8 cellular contexts compared by ENCODE assay signal in genomic region chr14:50830932-50831703, GRCh38. TPM values are rescaled to one million over a fixed set of nuclear protein-coding genes. Genes with fewer than 3 reads are reported as not detected.
A peak's percentile ranks its signal among the peaks of the same experiment; 100 is the strongest.
DNase-seq lines count a peak whose midpoint lies in the region; ATAC-seq and TF ChIP-seq lines count a peak whose summit lies in the region.

NIN (minus strand) TSS chr14:50831162; CDS start chr14:50822056, 9,106 bp downstream.

- intact Hi-C loops in testis (cut with DNase I; ENCODE audit: low total_unique reads) = no loop called here

- ATAC-seq in GM21723 (IDR thresholded peaks at IDR 0.05; ENCODE audit: unreplicated experiment) = peak; percentile 83
- ATAC-seq in gastroesophageal sphincter = peak; percentile 98

- WGBS in gastroesophageal sphincter (ENCODE audit: low coverage in 1 of 2), 2 donors = no CpG with 5 or more reads among the region's 96 CpGs
- whole genome bisulfite sequencing in testis, 2 donors = 0 to 1% methylated on average over 4 to 49 of the region's 96 CpGs

- H3K27ac ChIP-seq in DOHH2 (ENCODE audit: low read depth, low read length) (peak within 1 kb of the TSS; percentile 53), KMS-11 (no peak within 1 kb of the TSS), SJCRH30 (peak within 1 kb of the TSS; percentile 46; the same call in 1 of the 2 replicates), gastroesophageal sphincter (peak within 1 kb of the TSS; percentile 65 to 96 (median 94)), neutrophil (peak within 1 kb of the TSS; percentile 97), testis (peak within 1 kb of the TSS; percentile 35 to 85)

- H3K4me1 ChIP-seq in DOHH2 (ENCODE audit: control insufficient read depth, low read length) = peaks cover 48% of the 10 kb centered on the region
- H3K4me1 ChIP-seq in KMS-11 (ENCODE audit: low read depth, poor library complexity, severe bottlenecking) = peaks cover 9% of the 10 kb centered on the region
- H3K4me1 ChIP-seq in SJCRH30 = no peaks in the 10 kb centered on the region
- H3K4me1 ChIP-seq in gastroesophageal sphincter = peaks cover 0 to 39% (median 7%) of the 10 kb centered on the region in 3 donors
- H3K4me1 ChIP-seq in neutrophil (ENCODE audit: control insufficient read depth in 1 of 2, insufficient read depth in 1 of 2, low read depth in 1 of 2, low read length in 1 of 2) = peaks cover 54 to 55% of the 10 kb centered on the region in 2 experiments
- no peaks in the 10 kb centered on the region for H3K4me1 ChIP-seq in testis

- peak; percentile 42 to 68 for TF ChIP-seq POLR2A in gastroesophageal sphincter (IDR thresholded peaks at IDR 0.05)
- TF ChIP-seq POLR2A in testis (IDR thresholded peaks at IDR 0.05) = no peak

- no peaks in the 10 kb centered on the region for H3K9me2 ChIP-seq in DOHH2 (replicated peaks; ENCODE audit: control insufficient read depth, low read length)

- H3K9me3 ChIP-seq in DOHH2 (ENCODE audit: control insufficient read depth, insufficient read depth, low read length) (no peaks in the 10 kb centered on the region), SJCRH30 (replicated peaks) (no peaks in the 10 kb centered on the region), gastroesophageal sphincter (no peaks in the 10 kb centered on the region), neutrophil (no peaks in the 10 kb centered on the region), testis (no peaks in the 10 kb centered on the region)

- DNase-seq in SJCRH30 (peak; percentile 64 to 79), testis (peak; percentile 59)
- DNase-seq in activated naive CD4-positive, alpha-beta T cell (lab: John Stamatoyannopoulos, UW) = peak; percentile 34 to 73 (median 38)

- no peak for TF ChIP-seq EP300 in gastroesophageal sphincter (IDR thresholded peaks at IDR 0.05)

- H3K4me3 ChIP-seq in DOHH2 (ENCODE audit: low read length) = peak within 1 kb of the TSS; percentile 83
- no peak within 1 kb of the TSS for H3K4me3 ChIP-seq in KMS-11 (IDR thresholded peaks at IDR 0.05; ENCODE audit: insufficient read depth, low read depth, low read length)
- peak within 1 kb of the TSS; percentile 96 for H3K4me3 ChIP-seq in SJCRH30
- H3K4me3 ChIP-seq in gastroesophageal sphincter = peak within 1 kb of the TSS; percentile 77 to 98
- peak within 1 kb of the TSS; percentile 69 to 92 for H3K4me3 ChIP-seq in neutrophil (ENCODE audit: low read depth in 1 of 2, low read length in 1 of 2)
- H3K4me3 ChIP-seq in testis = peak within 1 kb of the TSS; percentile 70 to 80

- H4K20me1 ChIP-seq in DOHH2 (ENCODE audit: control insufficient read depth, insufficient read depth, low read depth, low read length) (peaks cover 11% of the 10 kb centered on the region; the same call in 1 of the 2 replicates), KMS-11 (ENCODE audit: insufficient read depth) (no peaks in the 10 kb centered on the region)

- H3K27me3 ChIP-seq in DOHH2 (ENCODE audit: control insufficient read depth, low read length) = no peaks in the 10 kb centered on the region
- no peaks in the 10 kb centered on the region for H3K27me3 ChIP-seq in KMS-11 (ENCODE audit: insufficient read depth, low read depth)
- no peaks in the 10 kb centered on the region for H3K27me3 ChIP-seq in SJCRH30
- H3K27me3 ChIP-seq in gastroesophageal sphincter = no peaks in the 10 kb centered on the region
- H3K27me3 ChIP-seq in neutrophil = no peaks in the 10 kb centered on the region
- no peaks in the 10 kb centered on the region for H3K27me3 ChIP-seq in testis

- H2AFZ ChIP-seq in KMS-11 (ENCODE audit: low read depth) = peak within 1 kb of the TSS; percentile 86

- peaks cover 26% of the 10 kb centered on the region for H3K36me3 ChIP-seq in DOHH2 (ENCODE audit: control insufficient read depth, low read length)
- no peaks in the 10 kb centered on the region for H3K36me3 ChIP-seq in KMS-11 (ENCODE audit: insufficient read depth)
- no peaks in the 10 kb centered on the region for H3K36me3 ChIP-seq in SJCRH30
- H3K36me3 ChIP-seq in gastroesophageal sphincter = no peaks in the 10 kb centered on the region
- H3K36me3 ChIP-seq in neutrophil = peaks cover 11% of the 10 kb centered on the region
- H3K36me3 ChIP-seq in testis (ENCODE audit: low read depth, missing control alignments) = no peaks in the 10 kb centered on the region

- no peaks in the 10 kb centered on the region; the same call in 1 of the 2 replicates for H3F3A ChIP-seq in DOHH2 (ENCODE audit: control insufficient read depth, insufficient read depth)

- TF ChIP-seq CTCF in DOHH2 (IDR thresholded peaks at IDR 0.05; ENCODE audit: low read depth, low read length, poor library complexity, severe bottlenecking) = no peak
- no peak for TF ChIP-seq CTCF in KMS-11 (conservative IDR thresholded peaks at IDR 0.05; ENCODE audit: low read depth, low read length)
- TF ChIP-seq CTCF in gastroesophageal sphincter (IDR thresholded peaks at IDR 0.05) = no peak
- TF ChIP-seq CTCF in neutrophil (IDR thresholded peaks at IDR 0.05) = peak; percentile 9
- no peak for TF ChIP-seq CTCF in testis (IDR thresholded peaks at IDR 0.05)

- H3K79me2 ChIP-seq in DOHH2 (ENCODE audit: control insufficient read depth, low read length) (peaks cover 43% of the 10 kb centered on the region), KMS-11 (ENCODE audit: insufficient read depth, low read depth) (no peaks in the 10 kb centered on the region; the same call in 1 of the 2 replicates)

- peak within 1 kb of the TSS; percentile 80 for H3K4me2 ChIP-seq in DOHH2 (ENCODE audit: low read length)
- peak within 1 kb of the TSS; percentile 84 for H3K4me2 ChIP-seq in KMS-11

- H3K9ac ChIP-seq in KMS-11 = peak within 1 kb of the TSS; percentile 32; the same call in 1 of the 2 replicates

RNA-seq across cellular contexts. Expression of gene NIN, which starts in this region (rescaled TPM):
- total RNA-seq in SJCRH30 (2014; rRNA removed; shearing (Covaris generic)) = 28.8 and 34.3 TPM in 2 replicates
- 10 to 100 TPM; 30.2 to 43.1 (median 38.6) TPM for total RNA-seq in gastroesophageal sphincter
- total RNA-seq in testis = 10 to 100 TPM in 1 of 2 donors, 1 to 10 TPM in 1; 9.3 to 16.5 TPM
- 4.4 TPM for polyA plus RNA-seq in testis (ENCODE audit: insufficient read depth, low read depth, low replicate concordance)
